In the genomic region with DNA sequence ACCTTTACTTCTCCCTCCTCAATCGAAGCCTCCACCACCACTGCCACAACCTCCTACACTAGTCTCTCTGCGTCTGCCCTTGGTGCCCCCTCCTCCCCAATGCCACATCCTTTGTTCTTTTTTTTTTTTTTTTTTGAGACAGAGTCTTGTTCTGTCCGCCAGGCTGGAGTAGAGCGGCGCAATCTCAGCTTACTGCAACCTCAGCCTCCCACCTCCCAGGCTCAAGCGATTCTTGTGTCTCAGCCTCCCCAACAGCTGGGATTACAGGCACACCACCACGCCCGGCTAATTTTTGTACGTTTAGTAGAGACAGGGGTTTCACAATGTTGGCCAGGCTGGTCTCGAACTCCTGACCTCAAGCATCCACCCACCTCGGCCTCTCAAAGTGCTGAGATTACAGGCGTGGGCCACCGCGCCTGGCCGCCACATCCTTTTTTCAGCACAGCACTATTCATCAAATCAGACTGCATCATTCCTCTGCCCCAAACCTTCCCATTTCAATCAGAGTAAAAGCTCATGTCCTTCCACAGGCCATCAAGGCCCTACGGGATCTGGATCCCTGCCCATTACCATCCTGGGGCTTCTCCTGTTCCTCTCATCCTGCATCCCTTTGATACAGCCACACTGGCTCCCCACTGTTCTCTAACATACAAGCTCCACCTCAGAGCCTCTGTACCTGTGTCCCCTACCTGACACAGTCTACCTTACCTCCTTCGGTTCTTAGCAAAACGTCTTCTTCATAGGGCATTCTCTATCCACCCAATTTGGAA, we compare ENCODE assay signal across 8 cellular contexts. TPM values are rescaled to one million over a fixed set of nuclear protein-coding genes. Genes with fewer than 3 reads are reported as not detected.
A peak's percentile ranks its signal among the peaks of the same experiment; 100 is the strongest.
DNase-seq lines count a peak whose midpoint lies in the region; ATAC-seq and TF ChIP-seq lines count a peak whose summit lies in the region.
"Had no signal": no experiment of that assay in that cellular context is flagged by ENCODE, and none has a peak within 500 bp of the region (broad histone marks: within the 10 kb centered on the region; RNA-seq: fewer than 3 reads in every experiment).

No MANE protein-coding gene starts in this region.

- H3K9me3 ChIP-seq in HUES48 (ENCODE audit: control insufficient read depth, insufficient read depth, low read length) = no peaks in the 10 kb centered on the region

- H3K27ac ChIP-seq in HUES48 (ENCODE audit: low read depth, low read length) = no peak overlapping the region

- peaks cover 18% of the 10 kb centered on the region for H3K36me3 ChIP-seq in HUES48 (ENCODE audit: control insufficient read depth, insufficient read depth, low read length)

- peak; percentile 53 for DNase-seq in activated CD4-positive, alpha-beta T cell treated with anti-CD3 and anti-CD28 coated beads for 48 hours
- no peak for DNase-seq in fibroblast of pulmonary artery (ENCODE audit: low read depth)
- peak; percentile 7 to 19 for DNase-seq in stimulated activated CD8-positive, alpha-beta memory T cell treated with anti-CD3 and anti-CD28 coated beads, Interleukin-7, amount 100 ng/mL, for 4 hours (ENCODE audit: low read depth in 2 of 2)
- DNase-seq in NCI-H774 (lab: John Stamatoyannopoulos, UW) = no peak
- DNase-seq: GOT3 had no signal

- peak overlapping the region; percentile 94 for H3K4me3 ChIP-seq in HUES48 (ENCODE audit: low read depth, low read length)
- H3K4me3 ChIP-seq in fibroblast of pulmonary artery (replicated peaks; ENCODE audit: low read depth, low read length) = peak overlapping the region; percentile 91

- no peak for TF ChIP-seq CTCF in fibroblast of pulmonary artery (IDR thresholded peaks at IDR 0.05; ENCODE audit: low read length, missing control alignments)

- H3K9ac ChIP-seq in HUES48 (ENCODE audit: low read depth, low read length) = no peak overlapping the region

- ATAC-seq in esophagus mucosa = no peak
- no peak for ATAC-seq in HG03521 (IDR thresholded peaks at IDR 0.05; ENCODE audit: unreplicated experiment)

- peaks cover 38% of the 10 kb centered on the region for H3K4me1 ChIP-seq in HUES48 (ENCODE audit: control insufficient read depth, insufficient read depth, low read length)

- no peaks in the 10 kb centered on the region for H3K27me3 ChIP-seq in HUES48 (ENCODE audit: control insufficient read depth, insufficient read depth, low read length)

RNA-seq across cellular contexts. Expression of gene KLHL11, which starts 2.0 kb away (rescaled TPM):
- 6.8 TPM for total RNA-seq in esophagus mucosa

RNA-seq across cellular contexts. Expression of gene KLHL10, which starts 25.6 kb away (rescaled TPM):
- 0.32 TPM for total RNA-seq in esophagus mucosa

RNA-seq across cellular contexts. Expression of gene NT5C3B, which starts 27.2 kb away (rescaled TPM):
- 22.8 TPM for total RNA-seq in esophagus mucosa

RNA-seq across cellular contexts. Expression of gene FKBP10, which starts 50.5 kb away (rescaled TPM):
- total RNA-seq in esophagus mucosa = 3.1 TPM

RNA-seq across cellular contexts. Expression of gene P3H4, which starts 51.5 kb away (rescaled TPM):
- 1.9 TPM for total RNA-seq in esophagus mucosa

Comparison
In these comparisons a context has a peak if more than half of its experiments do, and no peak if none do; other contexts are left out.
1. DNase-seq: peak in activated CD4-positive, alpha-beta T cell treated with anti-CD3 and anti-CD28 coated beads for 48 hours (single experiment) and stimulated activated CD8-positive, alpha-beta memory T cell treated with anti-CD3 and anti-CD28 coated beads, Interleukin-7, amount 100 ng/mL, for 4 hours (2 of 2); none in fibroblast of pulmonary artery (single experiment) and NCI-H774 (single experiment).